29 cellular contexts compared by ENCODE assay signal in genomic region chr13:44401577-44401976, GRCh38. TPM values are rescaled to one million over a fixed set of nuclear protein-coding genes. Genes with fewer than 3 reads are reported as not detected.
"Had no signal": no experiment of that assay in that cellular context is flagged by ENCODE, and none has a peak within 500 bp of the region (broad histone marks: within the 10 kb centered on the region; RNA-seq: fewer than 3 reads in every experiment).

No MANE protein-coding gene starts in this region.

- H3K27me3 Mint-ChIP-seq: activated CD4-positive, alpha-beta T cell treated with anti-CD3 and anti-CD28 coated beads, Interleukin-2, amount 10 ng/mL, durations not matched to agents 24 days and 14 days; activated CD8-positive, alpha-beta T cell treated with anti-CD3 and anti-CD28 coated beads for 36 hours; activated naive CD8-positive, alpha-beta T cell treated with anti-CD3 and anti-CD28 coated beads for 36 hours had no signal

- H3K27ac ChIP-seq: KMS-11, PC-9 had no signal

- H3K9me3 Mint-ChIP-seq: activated CD4-positive, alpha-beta T cell treated with anti-CD3 and anti-CD28 coated beads, Interleukin-2, amount 10 ng/mL, durations not matched to agents 24 days and 14 days; activated CD8-positive, alpha-beta T cell treated with anti-CD3 and anti-CD28 coated beads for 36 hours; activated naive CD8-positive, alpha-beta T cell treated with anti-CD3 and anti-CD28 coated beads for 36 hours; activated T-cell treated with anti-CD3 and anti-CD28 coated beads, Interleukin-2, amount 50 U/mL, for 72 hours; activated T-helper 17 cell treated with anti-CD3 and anti-CD28 coated beads, Interleukin-2, amount 50 U/mL, for 72 hours had no signal

- H3K9ac ChIP-seq: KMS-11 had no signal

- DNase-seq: activated CD4-positive, alpha-beta T cell treated with anti-CD3 and anti-CD28 coated beads, Interleukin-2, amount 10 ng/mL, durations not matched to agents 24 days and 14 days; activated CD4-positive, alpha-beta T cell treated with anti-CD3 and anti-CD28 coated beads, Interleukin-2, amount 50 U/mL, for 4 hours; activated CD8-positive, alpha-beta T cell treated with anti-CD3 and anti-CD28 coated beads for 36 hours; activated effector memory CD4-positive, alpha-beta T cell treated with anti-CD3 and anti-CD28 coated beads, Interleukin-2, amount 50 U/mL, for 16 hours; activated naive CD4-positive, alpha-beta T cell; activated naive CD4-positive, alpha-beta T cell treated with anti-CD3 and anti-CD28 coated beads, Interleukin-2, amount 50 U/mL, for 16 hours; activated naive CD8-positive, alpha-beta T cell treated with anti-CD3 and anti-CD28 coated beads for 36 hours; activated T-cell treated with anti-CD3 and anti-CD28 coated beads, Interleukin-2, amount 50 U/mL, for 1 hour; activated T-cell treated with anti-CD3 and anti-CD28 coated beads, Interleukin-2, amount 50 U/mL, for 72 hours; amniotic stem cell; NCI-H1092 treated with DMSO at 0.1 percent for 48 hours; NCI-H1417; NCI-H146; NCI-H187; NCI-H2029 treated with DMSO at 0.1 percent for 48 hours; NCI-H2107; NCI-H2171 treated with DMSO at 0.1 percent for 48 hours; NCI-H2227 treated with DMSO at 0.1 percent for 48 hours; NCI-H446; NCI-H510A treated with DMSO at 0.1 percent for 48 hours; NCI-H82; NK-92 treated with Interleukin-12 subunit alpha and Interleukin-12 subunit beta, amount 100 ng/mL, for 24 hours; PC-9; Right ventricle myocardium superior; SW 1271; T1000 had no signal

- H3K4me1 Mint-ChIP-seq: activated CD4-positive, alpha-beta T cell treated with anti-CD3 and anti-CD28 coated beads, Interleukin-2, amount 10 ng/mL, durations not matched to agents 24 days and 14 days; activated naive CD8-positive, alpha-beta T cell treated with anti-CD3 and anti-CD28 coated beads for 36 hours; activated T-helper 17 cell treated with anti-CD3 and anti-CD28 coated beads, Interleukin-2, amount 50 U/mL, for 72 hours had no signal

- H3K4me3 ChIP-seq: PC-9 had no signal

- H3K4me3 Mint-ChIP-seq: activated CD4-positive, alpha-beta T cell treated with anti-CD3 and anti-CD28 coated beads, Interleukin-2, amount 10 ng/mL, durations not matched to agents 24 days and 14 days; activated CD8-positive, alpha-beta T cell treated with anti-CD3 and anti-CD28 coated beads for 36 hours; activated naive CD8-positive, alpha-beta T cell treated with anti-CD3 and anti-CD28 coated beads for 36 hours; activated T-cell treated with anti-CD3 and anti-CD28 coated beads, Interleukin-2, amount 50 U/mL, for 72 hours; activated T-helper 17 cell treated with anti-CD3 and anti-CD28 coated beads, Interleukin-2, amount 50 U/mL, for 72 hours had no signal

- H3K27ac Mint-ChIP-seq: activated CD4-positive, alpha-beta T cell treated with anti-CD3 and anti-CD28 coated beads, Interleukin-2, amount 10 ng/mL, durations not matched to agents 24 days and 14 days; activated CD8-positive, alpha-beta T cell treated with anti-CD3 and anti-CD28 coated beads for 36 hours; activated naive CD8-positive, alpha-beta T cell treated with anti-CD3 and anti-CD28 coated beads for 36 hours; activated T-cell treated with anti-CD3 and anti-CD28 coated beads, Interleukin-2, amount 50 U/mL, for 72 hours; activated T-helper 17 cell treated with anti-CD3 and anti-CD28 coated beads, Interleukin-2, amount 50 U/mL, for 72 hours had no signal

- H3K36me3 Mint-ChIP-seq: activated naive CD8-positive, alpha-beta T cell treated with anti-CD3 and anti-CD28 coated beads for 36 hours had no signal

RNA-seq across cellular contexts. Expression of gene SERP2, which starts 28.0 kb away (rescaled TPM):
- total RNA-seq: activated CD4-positive, alpha-beta T cell treated with anti-CD3 and anti-CD28 coated beads, Interleukin-2, amount 10 ng/mL, durations not matched to agents 24 days and 14 days; activated T-helper 17 cell treated with anti-CD3 and anti-CD28 coated beads, Interleukin-2, amount 50 U/mL, for 72 hours; T-helper 2 cell treated with Interferon-gamma antibody and Interleukin-4, amounts not matched to agents 100 ng/mL and 5 ng/mL, for 36 hours had no signal
